In the genomic region with DNA sequence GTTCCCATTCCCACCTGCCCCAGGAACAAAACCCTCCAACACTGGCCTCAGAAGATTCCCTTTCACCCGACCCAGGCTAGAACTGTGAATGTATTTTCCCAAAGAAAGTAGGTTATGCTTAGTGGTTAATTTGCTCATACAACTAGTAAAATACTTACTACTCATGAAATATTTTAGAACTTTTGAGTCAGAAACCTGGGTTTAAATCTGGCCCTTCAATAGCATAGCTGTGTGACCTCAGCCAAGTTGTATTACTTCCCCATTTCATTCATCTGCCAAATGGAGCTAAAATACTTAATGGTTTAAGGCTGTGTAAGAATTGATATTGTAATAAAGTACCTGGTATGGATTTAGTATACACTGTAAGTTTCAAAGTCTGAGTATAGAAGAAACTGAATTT, we compare ENCODE assay signal across 23 cellular contexts.
DNase-seq lines count a peak whose midpoint lies in the region; ATAC-seq and TF ChIP-seq lines count a peak whose summit lies in the region.
"Had no signal": no experiment of that assay in that cellular context is flagged by ENCODE, and none has a peak within 500 bp of the region (broad histone marks: within the 10 kb centered on the region; RNA-seq: fewer than 3 reads in every experiment).

No MANE protein-coding gene starts in this region.

- no peak for TF ChIP-seq CTCF in neural crest cell (conservative IDR thresholded peaks at IDR 0.05)

- H3K27me3 Mint-ChIP-seq in neural crest cell (ENCODE audit: low read depth): no peaks in the 10 kb centered on the region

- H3K9me3 Mint-ChIP-seq in neural crest cell: no peaks in the 10 kb centered on the region
- H3K9me3 Mint-ChIP-seq: activated naive CD4-positive, alpha-beta T cell treated with anti-CD3 and anti-CD28 coated beads, Interleukin-2, amount 10 ng/mL, durations not matched to agents 7 days and 5 days; activated T-cell treated with anti-CD3 and anti-CD28 coated beads, Interleukin-2, amount 50 U/mL, for 4 hours had no signal

- DNase-seq in neural crest cell (ENCODE audit: low read depth, low spot score) (no peak), NCI-H146 treated with DMSO at 0.1 percent for 48 hours (lab: John Stamatoyannopoulos, UW; ENCODE audit: unreplicated experiment) (no peak)
- no peak for DNase-seq in stimulated activated CD4-positive, alpha-beta T cell treated with anti-CD3 and anti-CD28 coated beads, Interleukin-2, amount 100 ng/mL, for 48 hours
- DNase-seq: activated CD8-positive, alpha-beta memory T cell treated with anti-CD3 and anti-CD28 coated beads for 24 hours; activated naive CD4-positive, alpha-beta T cell treated with anti-CD3 and anti-CD28 coated beads, Interleukin-2, amount 10 ng/mL, durations not matched to agents 7 days and 5 days; activated T-cell treated with anti-CD3 and anti-CD28 coated beads, Interleukin-2, amount 50 U/mL, for 4 hours; amygdala; C1 segment of cervical spinal cord; Kasumi-1; left lung; naive thymus-derived CD4-positive, alpha-beta T cell; NCI-H1092; NCI-H1930; ovary; retina; small intestine; stimulated activated CD4-positive, alpha-beta T cell treated with anti-CD3 and anti-CD28 coated beads, Interleukin-2, amount 100 ng/mL, for 24 hours; T-helper 17 cell had no signal

- H3K36me3 Mint-ChIP-seq in neural crest cell (ENCODE audit: low read depth): peaks cover 16% of the 10 kb centered on the region
- H3K36me3 Mint-ChIP-seq: activated naive CD4-positive, alpha-beta T cell treated with anti-CD3 and anti-CD28 coated beads, Interleukin-2, amount 10 ng/mL, durations not matched to agents 7 days and 5 days had no signal

- H3K4me1 Mint-ChIP-seq in neural crest cell: peaks cover 9% of the 10 kb centered on the region

- ATAC-seq in GM18499 (IDR thresholded peaks at IDR 0.05; ENCODE audit: insufficient read depth, unreplicated experiment): peak; percentile 85
- ATAC-seq in GM21786 (IDR thresholded peaks at IDR 0.05; ENCODE audit: unreplicated experiment): peak; percentile 61
- ATAC-seq in HG03442 (IDR thresholded peaks at IDR 0.05; ENCODE audit: unreplicated experiment): peak; percentile 72
- no peak for ATAC-seq in HG03095 (IDR thresholded peaks at IDR 0.05; ENCODE audit: unreplicated experiment)
- ATAC-seq: activated T-cell treated with anti-CD3 and anti-CD28 coated beads, Interleukin-2, amount 50 U/mL, for 4 hours; HepG2; left lung; naive thymus-derived CD4-positive, alpha-beta T cell; T-helper 17 cell had no signal

- H3K27ac Mint-ChIP-seq in neural crest cell (ENCODE audit: unreplicated experiment): peak overlapping the region; percentile 0
- H3K27ac Mint-ChIP-seq: activated naive CD4-positive, alpha-beta T cell treated with anti-CD3 and anti-CD28 coated beads, Interleukin-2, amount 10 ng/mL, durations not matched to agents 7 days and 5 days; T-helper 17 cell had no signal

- no peak overlapping the region for H3K4me3 Mint-ChIP-seq in neural crest cell
- H3K4me3 Mint-ChIP-seq: activated naive CD4-positive, alpha-beta T cell treated with anti-CD3 and anti-CD28 coated beads, Interleukin-2, amount 10 ng/mL, durations not matched to agents 7 days and 5 days; activated T-cell treated with anti-CD3 and anti-CD28 coated beads, Interleukin-2, amount 50 U/mL, for 4 hours; T-helper 17 cell had no signal
